ENCODE assay signal across 8 cellular contexts in genomic region chr7:43584200-43584586, GRCh38. TPM values are rescaled to one million over a fixed set of nuclear protein-coding genes. Genes with fewer than 3 reads are reported as not detected.
DNase-seq lines count a peak whose midpoint lies in the region; ATAC-seq lines count a peak whose summit lies in the region.

No MANE protein-coding gene starts in this region.

- no peak for ATAC-seq in HG02973 (IDR thresholded peaks at IDR 0.05; ENCODE audit: unreplicated experiment)
- no peak for ATAC-seq in HG03108 (IDR thresholded peaks at IDR 0.05; ENCODE audit: unreplicated experiment)
- ATAC-seq in GM21825 (IDR thresholded peaks at IDR 0.05; ENCODE audit: unreplicated experiment), result no peak

- peaks cover 4% of the 10 kb centered on the region for H3K79me2 ChIP-seq in trophoblast cell (ENCODE audit: control insufficient read depth, insufficient read depth, low read length, poor library complexity)

- no peaks in the 10 kb centered on the region for H3K36me3 ChIP-seq in trophoblast cell (ENCODE audit: control insufficient read depth in 1 of 2, insufficient read depth in 2 of 2, low read length in 2 of 2)

- no peaks in the 10 kb centered on the region for H3K9me3 ChIP-seq in trophoblast cell (ENCODE audit: insufficient read depth, low read depth, low read length)

- DNase-seq in GM04504 (ENCODE audit: low read depth), result peak; percentile 62
- peak; percentile 52 for DNase-seq in NCI-H460 (ENCODE audit: extremely low read depth, low read depth)
- peak; percentile 70 for DNase-seq in activated effector memory CD4-positive, alpha-beta T cell treated with anti-CD3 and anti-CD28 coated beads, Interleukin-2, amount 50 U/mL, for 16 hours
- peak; percentile 15 for DNase-seq in globus pallidus (ENCODE audit: low spot score)
- DNase-seq in trophoblast cell, result peak; percentile 93 to 97

- H3K79me1 ChIP-seq in trophoblast cell (ENCODE audit: low read length), result peaks cover 7% of the 10 kb centered on the region

- H3K4me3 ChIP-seq in trophoblast cell (ENCODE audit: low read depth, low read length), result peak overlapping the region; percentile 4

- peak overlapping the region; percentile 88 for H3K4me2 ChIP-seq in trophoblast cell (ENCODE audit: low read length)

- no peak overlapping the region for H2BK12ac ChIP-seq in trophoblast cell (ENCODE audit: low read length)

- no peak overlapping the region for H3K14ac ChIP-seq in trophoblast cell (ENCODE audit: low read length)

- peaks cover 0 to 4% of the 10 kb centered on the region in 2 experiments for H3K4me1 ChIP-seq in trophoblast cell (ENCODE audit: control insufficient read depth in 1 of 2, insufficient read depth in 2 of 2, low read length in 2 of 2)

- H3K23ac ChIP-seq in trophoblast cell (ENCODE audit: low read length), result no peak overlapping the region

- H4K8ac ChIP-seq in trophoblast cell (ENCODE audit: low read depth, low read length), result no peak overlapping the region

- H3K27me3 ChIP-seq in trophoblast cell (ENCODE audit: insufficient read depth, low read length), result no peaks in the 10 kb centered on the region

- H2BK5ac ChIP-seq in trophoblast cell (ENCODE audit: low read depth, low read length, poor library complexity), result no peak overlapping the region

- no peak overlapping the region for H3K27ac ChIP-seq in trophoblast cell (ENCODE audit: low read depth, low read length)

- H2AK5ac ChIP-seq in trophoblast cell (ENCODE audit: low read length), result no peak overlapping the region

- H3K9ac ChIP-seq in trophoblast cell (ENCODE audit: low read length), result no peak overlapping the region

- H4K12ac ChIP-seq in trophoblast cell (ENCODE audit: low read depth, low read length), result no peak overlapping the region

- no peak overlapping the region for H4K91ac ChIP-seq in trophoblast cell (ENCODE audit: low read depth, low read length)

- peak overlapping the region; percentile 3 for H3K18ac ChIP-seq in trophoblast cell (ENCODE audit: low read length)

- no peak overlapping the region for H3K4ac ChIP-seq in trophoblast cell (ENCODE audit: low read depth, low read length)

- no CpG with 5 or more reads among the region's 8 CpGs for WGBS in trophoblast cell (ENCODE audit: extremely low coverage, insufficient coverage, insufficient read length)

- H2AFZ ChIP-seq in trophoblast cell (ENCODE audit: insufficient read depth, low read length, poor library complexity), result no peak overlapping the region

- H2BK120ac ChIP-seq in trophoblast cell (ENCODE audit: insufficient read depth, low read length, poor library complexity), result no peak overlapping the region

RNA-seq across cellular contexts. Expression of gene STK17A, which starts 1.3 kb away (rescaled TPM):
- total RNA-seq in NCI-H460 (2014; rRNA removed; shearing (Covaris generic)), result 57.8 and 61.6 TPM in 2 replicates
- 100 and 106 TPM in 2 replicates for polyA plus RNA-seq in NCI-H460 (2014; cell fraction: nucleus; rRNA removed)
- polyA plus RNA-seq in trophoblast cell (2013), result 9.6 and 10.1 TPM in 2 replicates

Comparison
In these comparisons a context has a peak if more than half of its experiments do, and no peak if none do; other contexts are left out.
1. DNase-seq: peak in every context shown above with its lines; median percentile 95 in trophoblast cell; 70 in activated effector memory CD4-positive, alpha-beta T cell treated with anti-CD3 and anti-CD28 coated beads, Interleukin-2, amount 50 U/mL, for 16 hours; 62 in GM04504; 52 in NCI-H460; 15 in globus pallidus.